In genomic region chr22:35911877-35912276, GRCh38 we compare ENCODE assay signal across 18 cellular contexts.
DNase-seq lines count a peak whose midpoint lies in the region; ATAC-seq and TF ChIP-seq lines count a peak whose summit lies in the region.
"Had no signal": no experiment of that assay in that cellular context is flagged by ENCODE, and none has a peak within 500 bp of the region (broad histone marks: within the 10 kb centered on the region; RNA-seq: fewer than 3 reads in every experiment).

No MANE protein-coding gene starts in this region.

- no peaks in the 10 kb centered on the region for H3K9me3 ChIP-seq in cardiac muscle cell (ENCODE audit: low read depth)
- H3K9me3 ChIP-seq in PC-3 (ENCODE audit: low read length), result no peaks in the 10 kb centered on the region
- no peaks in the 10 kb centered on the region for H3K9me3 ChIP-seq in gastroesophageal sphincter
- no peaks in the 10 kb centered on the region for H3K9me3 ChIP-seq in smooth muscle cell (replicated peaks; ENCODE audit: low read depth)
- H3K9me3 ChIP-seq: BLaER1 had no signal

- H3K79me2 ChIP-seq in PC-3 (ENCODE audit: low read length), result peaks cover 82% of the 10 kb centered on the region
- peaks cover 75% of the 10 kb centered on the region for H3K79me2 ChIP-seq in smooth muscle cell (ENCODE audit: low read depth)

- TF ChIP-seq EP300 in gastroesophageal sphincter (IDR thresholded peaks at IDR 0.05), result no peak

- ATAC-seq in Right ventricle myocardium superior (ENCODE audit: poor library complexity), result no peak
- no peak for ATAC-seq in PC-3
- ATAC-seq in gastroesophageal sphincter, result no peak
- ATAC-seq: Panc1 had no signal

- BruUV-seq in PC-3 (replicated peaks; lab: Mats Ljungman, UMichigan), result no TSS peak

- no peak for TF ChIP-seq CTCF in cardiac muscle cell (IDR thresholded peaks at IDR 0.05; ENCODE audit: low read depth, low read length)
- TF ChIP-seq CTCF in PC-3 (conservative IDR thresholded peaks at IDR 0.05; ENCODE audit: low read depth, low read length), result no peak
- TF ChIP-seq CTCF in gastroesophageal sphincter (IDR thresholded peaks at IDR 0.05), result no peak
- TF ChIP-seq CTCF in smooth muscle cell (IDR thresholded peaks at IDR 0.05; ENCODE audit: borderline replicate concordance, insufficient read depth, poor library complexity, severe bottlenecking), result no peak

- H3K9ac ChIP-seq in PC-3 (ENCODE audit: low read length), result no peak overlapping the region
- no peak overlapping the region for H3K9ac ChIP-seq in smooth muscle cell (ENCODE audit: low read depth)
- H3K9ac ChIP-seq: BLaER1 had no signal

- H2AFZ ChIP-seq in PC-3 (ENCODE audit: low read length) (no peak overlapping the region), smooth muscle cell (ENCODE audit: low read depth) (no peak overlapping the region)

- intact Hi-C loops in Right ventricle myocardium superior (cut with DNase I), result no loop called here
- intact Hi-C loops in PC-3 (cut with micrococcal nuclease), result no loop called here

- no peaks in the 10 kb centered on the region for H4K20me1 ChIP-seq in PC-3 (ENCODE audit: low read length)
- H4K20me1 ChIP-seq in smooth muscle cell (ENCODE audit: low read depth), result peaks cover 46% of the 10 kb centered on the region
- H4K20me1 ChIP-seq: BLaER1 had no signal

- no peak for TF ChIP-seq POLR2A in gastroesophageal sphincter (IDR thresholded peaks at IDR 0.05)

- H3F3A ChIP-seq in PC-3 (ENCODE audit: low read length, unreplicated experiment) (no peaks in the 10 kb centered on the region), smooth muscle cell (ENCODE audit: low read depth) (peaks cover 16% of the 10 kb centered on the region)

- no peaks in the 10 kb centered on the region for H3K9me2 ChIP-seq in PC-3 (replicated peaks; ENCODE audit: low read length)

- H3K36me3 ChIP-seq in cardiac muscle cell (no peaks in the 10 kb centered on the region), PC-3 (ENCODE audit: low read depth, low read length) (no peaks in the 10 kb centered on the region), gastroesophageal sphincter (no peaks in the 10 kb centered on the region), smooth muscle cell (ENCODE audit: low read depth) (no peaks in the 10 kb centered on the region)
- H3K36me3 ChIP-seq: BLaER1 had no signal

- 63 to 66% methylated on average over 2 of the region's 2 CpGs for WGBS in gastroesophageal sphincter (ENCODE audit: low coverage in 1 of 2), 2 donors
- WGBS in smooth muscle cell (ENCODE audit: low lambda C conversion rate), result 82% methylated on average over 2 of the region's 2 CpGs

- peaks cover 67% of the 10 kb centered on the region for H3K4me1 ChIP-seq in cardiac muscle cell (ENCODE audit: low read depth)
- peaks cover 31% of the 10 kb centered on the region for H3K4me1 ChIP-seq in PC-3 (ENCODE audit: insufficient read depth, low read length)
- H3K4me1 ChIP-seq in gastroesophageal sphincter, result peaks cover 14 to 74% (median 29%) of the 10 kb centered on the region in 3 donors
- peaks cover 49% of the 10 kb centered on the region for H3K4me1 ChIP-seq in smooth muscle cell (ENCODE audit: low read depth)

- H3K4me3 ChIP-seq in cardiac muscle cell (no peak overlapping the region), PC-3 (ENCODE audit: low read length) (no peak overlapping the region), gastroesophageal sphincter (no peak overlapping the region), smooth muscle cell (no peak overlapping the region)
- H3K4me3 ChIP-seq: BLaER1 had no signal

- CTCF ChIA-PET in PC-3 (lab: Charles Lee), result no interaction called here

- no peak overlapping the region; the same call in 1 of the 2 replicates for H3K4me2 ChIP-seq in PC-3 (ENCODE audit: low read length)
- no peak overlapping the region for H3K4me2 ChIP-seq in smooth muscle cell
- H3K4me2 ChIP-seq: BLaER1 had no signal

- no peaks in the 10 kb centered on the region for H3K27me3 ChIP-seq in cardiac muscle cell
- no peaks in the 10 kb centered on the region for H3K27me3 ChIP-seq in PC-3 (ENCODE audit: low read length)
- no peaks in the 10 kb centered on the region for H3K27me3 ChIP-seq in gastroesophageal sphincter
- no peaks in the 10 kb centered on the region for H3K27me3 ChIP-seq in smooth muscle cell (ENCODE audit: low read depth)
- H3K27me3 ChIP-seq: BLaER1 had no signal

- DNase-seq in cardiac muscle cell (ENCODE audit: low read depth in 1 of 2, low spot score in 1 of 2) (no peak), Right ventricle myocardium superior (no peak), PC-3 (peak; percentile 6), smooth muscle cell (lab: John Stamatoyannopoulos, UW; ENCODE audit: unreplicated experiment) (no peak), NCI-H748 (lab: John Stamatoyannopoulos, UW; ENCODE audit: unreplicated experiment) (no peak), NCI-H2029 treated with DMSO at 0.1 percent for 48 hours (lab: John Stamatoyannopoulos, UW) (no peak), occipital lobe (lab: John Stamatoyannopoulos, UW) (no peak)
- DNase-seq: DND-41, GDM1, GOT3, MV-4-11, NCI-H1417, NCI-H187 treated with DMSO at 0.1 percent for 48 hours, NCI-H2171, NCI-H774 had no signal

- H3K27ac ChIP-seq in cardiac muscle cell, result peak overlapping the region; percentile 99
- no peak overlapping the region for H3K27ac ChIP-seq in PC-3 (ENCODE audit: low read length)
- peak overlapping the region in 3 of 4 donors; percentile 34 to 84 (median 35) for H3K27ac ChIP-seq in gastroesophageal sphincter
- peak overlapping the region; percentile 75 for H3K27ac ChIP-seq in smooth muscle cell (ENCODE audit: low read depth)
- H3K27ac ChIP-seq: BLaER1 had no signal

- POLR2A ChIA-PET in PC-3 (lab: Charles Lee; ENCODE audit: unreplicated experiment), result no interaction called here
